19 cellular contexts compared by ENCODE assay signal in genomic region chr2:219702796-219703545, GRCh38.
A peak's percentile ranks its signal among the peaks of the same experiment; 100 is the strongest.
DNase-seq lines count a peak whose midpoint lies in the region; TF ChIP-seq lines count a peak whose summit lies in the region.
"Had no signal": no experiment of that assay in that cellular context is flagged by ENCODE, and none has a peak within 500 bp of the region (broad histone marks: within the 10 kb centered on the region; RNA-seq: fewer than 3 reads in every experiment).

No MANE protein-coding gene starts in this region.

- H3K4me1 ChIP-seq in smooth muscle cell (ENCODE audit: low read depth), result peaks cover 29% of the 10 kb centered on the region
- H3K4me1 ChIP-seq: thyroid gland had no signal

- H3K36me3 ChIP-seq in MG63 (no peaks in the 10 kb centered on the region), smooth muscle cell (ENCODE audit: low read depth) (no peaks in the 10 kb centered on the region)
- H3K36me3 ChIP-seq: thyroid gland had no signal

- CTCF ChIA-PET in activated CD4-positive, alpha-beta memory T cell treated with anti-CD3 and anti-CD28 coated beads, Interleukin-2, amount 10 ng/mL, durations not matched to agents 7 days and 5 days (lab: Charles Lee), result interaction anchor here (1.3 kb wide), 1 partner anchor 13 kb away, joined by 3 read pairs; no protein-coding TSS in a partner anchor

- no peak overlapping the region for H3K27ac Mint-ChIP-seq in activated CD4-positive, alpha-beta memory T cell treated with anti-CD3 and anti-CD28 coated beads, Interleukin-2, amount 10 ng/mL, durations not matched to agents 7 days and 5 days
- H3K27ac Mint-ChIP-seq: activated naive CD8-positive, alpha-beta T cell treated with anti-CD3 and anti-CD28 coated beads for 36 hours; activated T-helper 1 cell treated with anti-CD3 and anti-CD28 coated beads, Interleukin-12 subunit alpha, Interleukin-12 subunit beta, Interleukin-2, Interleukin-4 antibody, amounts not matched to agents 30 ng/mL and 10 ng/mL and 1 ng/mL, durations not matched to agents 14 hours and 24 hours and 36 hours; H9; nephron had no signal

- no peaks in the 10 kb centered on the region for H3K79me2 ChIP-seq in smooth muscle cell (ENCODE audit: low read depth)

- no peak overlapping the region for H2AFZ ChIP-seq in smooth muscle cell (ENCODE audit: low read depth)

- POLR2A ChIA-PET in activated CD4-positive, alpha-beta memory T cell treated with anti-CD3 and anti-CD28 coated beads, Interleukin-2, amount 10 ng/mL, durations not matched to agents 7 days and 5 days (lab: Charles Lee), result no interaction called here

- no peak overlapping the region for H3K4me3 Mint-ChIP-seq in activated CD4-positive, alpha-beta memory T cell treated with anti-CD3 and anti-CD28 coated beads, Interleukin-2, amount 10 ng/mL, durations not matched to agents 7 days and 5 days
- H3K4me3 Mint-ChIP-seq: activated naive CD8-positive, alpha-beta T cell treated with anti-CD3 and anti-CD28 coated beads for 36 hours; activated T-helper 1 cell treated with anti-CD3 and anti-CD28 coated beads, Interleukin-12 subunit alpha, Interleukin-12 subunit beta, Interleukin-2, Interleukin-4 antibody, amounts not matched to agents 30 ng/mL and 10 ng/mL and 1 ng/mL, durations not matched to agents 14 hours and 24 hours and 36 hours; H9; nephron had no signal

- no peak for TF ChIP-seq CTCF in fibroblast of villous mesenchyme (IDR thresholded peaks at IDR 0.05; ENCODE audit: insufficient read depth, low read depth, low read length)
- TF ChIP-seq CTCF in smooth muscle cell (IDR thresholded peaks at IDR 0.05; ENCODE audit: borderline replicate concordance, insufficient read depth, poor library complexity, severe bottlenecking), result no peak

- H3K27me3 ChIP-seq in MG63 (no peaks in the 10 kb centered on the region), smooth muscle cell (ENCODE audit: low read depth) (no peaks in the 10 kb centered on the region)
- H3K27me3 ChIP-seq: thyroid gland had no signal

- H3K27ac ChIP-seq in smooth muscle cell (ENCODE audit: low read depth), result no peak overlapping the region
- H3K27ac ChIP-seq: thyroid gland had no signal

- no peak overlapping the region for H3K9ac ChIP-seq in smooth muscle cell (ENCODE audit: low read depth)

- H3K4me3 ChIP-seq in MG63 (no peak overlapping the region), fibroblast of villous mesenchyme (ENCODE audit: low read depth, low read length) (no peak overlapping the region), smooth muscle cell (no peak overlapping the region)
- H3K4me3 ChIP-seq: thyroid gland had no signal

- H3K4me1 Mint-ChIP-seq in activated CD4-positive, alpha-beta memory T cell treated with anti-CD3 and anti-CD28 coated beads, Interleukin-2, amount 10 ng/mL, durations not matched to agents 7 days and 5 days, result no peaks in the 10 kb centered on the region
- H3K4me1 Mint-ChIP-seq: activated naive CD8-positive, alpha-beta T cell treated with anti-CD3 and anti-CD28 coated beads for 36 hours had no signal

- WGBS in smooth muscle cell (ENCODE audit: low lambda C conversion rate), result 32% methylated on average over 7 of the region's 7 CpGs

- H3K36me3 Mint-ChIP-seq in activated CD4-positive, alpha-beta memory T cell treated with anti-CD3 and anti-CD28 coated beads, Interleukin-2, amount 10 ng/mL, durations not matched to agents 7 days and 5 days (ENCODE audit: low read depth), result no peaks in the 10 kb centered on the region
- H3K36me3 Mint-ChIP-seq: activated naive CD8-positive, alpha-beta T cell treated with anti-CD3 and anti-CD28 coated beads for 36 hours had no signal

- no peaks in the 10 kb centered on the region for H3K9me3 Mint-ChIP-seq in activated CD4-positive, alpha-beta memory T cell treated with anti-CD3 and anti-CD28 coated beads, Interleukin-2, amount 10 ng/mL, durations not matched to agents 7 days and 5 days
- H3K9me3 Mint-ChIP-seq: activated naive CD8-positive, alpha-beta T cell treated with anti-CD3 and anti-CD28 coated beads for 36 hours; activated T-helper 1 cell treated with anti-CD3 and anti-CD28 coated beads, Interleukin-12 subunit alpha, Interleukin-12 subunit beta, Interleukin-2, Interleukin-4 antibody, amounts not matched to agents 30 ng/mL and 10 ng/mL and 1 ng/mL, durations not matched to agents 14 hours and 24 hours and 36 hours; H9; nephron had no signal

- peaks cover 11% of the 10 kb centered on the region for H3K27me3 Mint-ChIP-seq in activated CD4-positive, alpha-beta memory T cell treated with anti-CD3 and anti-CD28 coated beads, Interleukin-2, amount 10 ng/mL, durations not matched to agents 7 days and 5 days

- peak overlapping the region; percentile 18 for H3K4me2 ChIP-seq in smooth muscle cell

- peak; percentile 21 for DNase-seq in GM03348 (ENCODE audit: low spot score)
- peak; percentile 17 for DNase-seq in MG63
- DNase-seq in fibroblast of villous mesenchyme (ENCODE audit: low read depth), result peak; percentile 96
- no peak for DNase-seq in smooth muscle cell (lab: John Stamatoyannopoulos, UW; ENCODE audit: unreplicated experiment)
- no peak for DNase-seq in NK-92 (lab: John Stamatoyannopoulos, UW; ENCODE audit: unreplicated experiment)
- no peak for DNase-seq in activated CD4-positive, alpha-beta memory T cell treated with anti-CD3 and anti-CD28 coated beads, Interleukin-2, amount 10 ng/mL, durations not matched to agents 7 days and 5 days
- no peak for DNase-seq in NCI-H2029 (lab: John Stamatoyannopoulos, UW)
- DNase-seq: activated CD4-positive, alpha-beta T cell treated with anti-CD3 and anti-CD28 coated beads for 1 hour; activated naive CD8-positive, alpha-beta T cell treated with anti-CD3 and anti-CD28 coated beads for 36 hours; AML-193; DND-41; H9; NCI-H1436; NCI-H526; stimulated activated CD4-positive, alpha-beta T cell treated with anti-CD3 and anti-CD28 coated beads, Interleukin-2, amount 100 ng/mL, for 24 hours; stimulated activated naive CD4-positive, alpha-beta T cell; thyroid gland had no signal

- no peaks in the 10 kb centered on the region for H3F3A ChIP-seq in smooth muscle cell (ENCODE audit: low read depth)

- no peaks in the 10 kb centered on the region for H4K20me1 ChIP-seq in smooth muscle cell (ENCODE audit: low read depth)

- H3K9me3 ChIP-seq in MG63 (0 out of 2 replicates have a peak, but pooled peaks cover 2% of the 10 kb centered on the region), smooth muscle cell (replicated peaks; ENCODE audit: low read depth) (no peaks in the 10 kb centered on the region)
- H3K9me3 ChIP-seq: thyroid gland had no signal

Comparison
In these comparisons a context has a peak if more than half of its experiments do, and no peak if none do; other contexts are left out.
1. DNase-seq: peak in GM03348 (single experiment), MG63 (single experiment) and fibroblast of villous mesenchyme (single experiment); none in smooth muscle cell (single experiment), NK-92 (single experiment), activated CD4-positive, alpha-beta memory T cell treated with anti-CD3 and anti-CD28 coated beads, Interleukin-2, amount 10 ng/mL, durations not matched to agents 7 days and 5 days (single experiment) and NCI-H2029 (single experiment).